In genomic region chr1:118488776-118489175, GRCh38 we compare ENCODE assay signal across 30 cellular contexts.
"Had no signal": no experiment of that assay in that cellular context is flagged by ENCODE, and none has a peak within 500 bp of the region (broad histone marks: within the 10 kb centered on the region; RNA-seq: fewer than 3 reads in every experiment).

No MANE protein-coding gene starts in this region.

- H3K36me3 Mint-ChIP-seq: activated naive CD4-positive, alpha-beta T cell treated with anti-CD3 and anti-CD28 coated beads, Interleukin-2, amount 10 ng/mL, durations not matched to agents 7 days and 5 days; activated naive CD4-positive, alpha-beta T cell treated with anti-CD3 and anti-CD28 coated beads, Interleukin-2, amount 50 U/mL, for 72 hours; activated naive CD8-positive, alpha-beta T cell treated with anti-CD3 and anti-CD28 coated beads, Interleukin-2, amount 10 ng/mL, durations not matched to agents 7 days and 5 days; brain; WTC11 had no signal

- ATAC-seq: activated naive CD4-positive, alpha-beta T cell treated with anti-CD3 and anti-CD28 coated beads, Interleukin-2, amount 50 U/mL, for 72 hours; activated T-cell treated with anti-CD3 and anti-CD28 coated beads, Interleukin-2, amount 50 U/mL, for 72 hours; esophagus mucosa; foreskin keratinocyte; gastrocnemius medialis; WTC11 had no signal

- H3K4me3 Mint-ChIP-seq: activated CD4-positive, alpha-beta memory T cell treated with anti-CD3 and anti-CD28 coated beads, Interleukin-2, amount 10 ng/mL, durations not matched to agents 7 days and 5 days; activated CD4-positive, alpha-beta T cell treated with anti-CD3 and anti-CD28 coated beads, Interleukin-2, amount 10 ng/mL, durations not matched to agents 7 days and 5 days; activated naive CD4-positive, alpha-beta T cell treated with anti-CD3 and anti-CD28 coated beads, Interleukin-2, amount 10 ng/mL, durations not matched to agents 7 days and 5 days; activated naive CD8-positive, alpha-beta T cell treated with anti-CD3 and anti-CD28 coated beads, Interleukin-2, amount 10 ng/mL, durations not matched to agents 7 days and 5 days; activated T-cell treated with anti-CD3 and anti-CD28 coated beads, Interleukin-2, amount 50 U/mL, for 24 hours; activated T-cell treated with anti-CD3 and anti-CD28 coated beads, Interleukin-2, amount 50 U/mL, for 72 hours; brain; central memory CD8-positive, alpha-beta T cell; dendritic cell treated with granulocyte-macrophage colony-stimulating factor and Interleukin-4, amounts not matched to agents 40 ng/mL and 50 ng/mL, for 4 days; endodermal cell; WTC11 had no signal

- H3K27ac ChIP-seq: ascending aorta, breast epithelium, cardiac muscle cell, coronary artery, dorsolateral prefrontal cortex, foreskin keratinocyte, gastrocnemius medialis had no signal

- H3K9me3 ChIP-seq: ascending aorta, breast epithelium, gastrocnemius medialis had no signal

- H3K27ac Mint-ChIP-seq: activated CD4-positive, alpha-beta memory T cell treated with anti-CD3 and anti-CD28 coated beads, Interleukin-2, amount 10 ng/mL, durations not matched to agents 7 days and 5 days; activated CD4-positive, alpha-beta T cell treated with anti-CD3 and anti-CD28 coated beads, Interleukin-2, amount 10 ng/mL, durations not matched to agents 7 days and 5 days; activated naive CD4-positive, alpha-beta T cell treated with anti-CD3 and anti-CD28 coated beads, Interleukin-2, amount 10 ng/mL, durations not matched to agents 7 days and 5 days; activated naive CD4-positive, alpha-beta T cell treated with anti-CD3 and anti-CD28 coated beads, Interleukin-2, amount 50 U/mL, for 72 hours; activated naive CD8-positive, alpha-beta T cell treated with anti-CD3 and anti-CD28 coated beads, Interleukin-2, amount 10 ng/mL, durations not matched to agents 7 days and 5 days; activated T-cell treated with anti-CD3 and anti-CD28 coated beads, Interleukin-2, amount 50 U/mL, for 24 hours; activated T-cell treated with anti-CD3 and anti-CD28 coated beads, Interleukin-2, amount 50 U/mL, for 72 hours; dendritic cell treated with granulocyte-macrophage colony-stimulating factor and Interleukin-4, amounts not matched to agents 40 ng/mL and 50 ng/mL, for 4 days; endodermal cell; WTC11 had no signal

- H3K27me3 ChIP-seq: ascending aorta, breast epithelium, foreskin keratinocyte, gastrocnemius medialis had no signal

- H3K9me3 Mint-ChIP-seq: activated CD4-positive, alpha-beta memory T cell treated with anti-CD3 and anti-CD28 coated beads, Interleukin-2, amount 10 ng/mL, durations not matched to agents 7 days and 5 days; brain; dendritic cell treated with granulocyte-macrophage colony-stimulating factor and Interleukin-4, amounts not matched to agents 40 ng/mL and 50 ng/mL, for 4 days; endodermal cell; WTC11 had no signal

- DNase-seq: activated CD4-positive, alpha-beta memory T cell treated with anti-CD3 and anti-CD28 coated beads, Interleukin-2, amount 10 ng/mL, durations not matched to agents 7 days and 5 days; activated CD4-positive, alpha-beta T cell treated with anti-CD3 and anti-CD28 coated beads for 1 hour; activated CD4-positive, alpha-beta T cell treated with anti-CD3 and anti-CD28 coated beads for 4 hours; activated CD4-positive, alpha-beta T cell treated with anti-CD3 and anti-CD28 coated beads, Interleukin-2, amount 10 ng/mL, durations not matched to agents 7 days and 5 days; activated CD4-positive, alpha-beta T cell treated with anti-CD3 and anti-CD28 coated beads, Interleukin-2, amount 50 U/mL, for 4 hours; activated CD8-positive, alpha-beta memory T cell treated with anti-CD3 and anti-CD28 coated beads, Interleukin-2, amount 50 U/mL, for 48 hours; activated gamma-delta T cell; activated naive CD4-positive, alpha-beta T cell; activated naive CD4-positive, alpha-beta T cell treated with anti-CD3 and anti-CD28 coated beads, Interleukin-2, amount 10 ng/mL, durations not matched to agents 7 days and 5 days; activated naive CD8-positive, alpha-beta T cell treated with anti-CD3 and anti-CD28 coated beads, Interleukin-2, amount 10 ng/mL, durations not matched to agents 7 days and 5 days; activated T-cell treated with anti-CD3 and anti-CD28 coated beads for 4 hours; activated T-cell treated with anti-CD3 and anti-CD28 coated beads, Interleukin-2, amount 50 U/mL, for 24 hours; activated T-cell treated with anti-CD3 and anti-CD28 coated beads, Interleukin-2, amount 50 U/mL, for 72 hours; dorsolateral prefrontal cortex; effector memory CD4-positive, alpha-beta T cell; endodermal cell; foreskin keratinocyte; gastrocnemius medialis; glutamatergic neuron; T-helper 2 cell had no signal

- H3K4me3 ChIP-seq: ascending aorta, breast epithelium, cardiac muscle cell, coronary artery, dorsolateral prefrontal cortex, gastrocnemius medialis had no signal

- H3K4me1 ChIP-seq: ascending aorta, breast epithelium, gastrocnemius medialis had no signal

- H3K4me1 Mint-ChIP-seq: activated CD4-positive, alpha-beta memory T cell treated with anti-CD3 and anti-CD28 coated beads, Interleukin-2, amount 10 ng/mL, durations not matched to agents 7 days and 5 days; activated CD4-positive, alpha-beta T cell treated with anti-CD3 and anti-CD28 coated beads, Interleukin-2, amount 10 ng/mL, durations not matched to agents 7 days and 5 days; activated naive CD4-positive, alpha-beta T cell treated with anti-CD3 and anti-CD28 coated beads, Interleukin-2, amount 10 ng/mL, durations not matched to agents 7 days and 5 days; activated naive CD8-positive, alpha-beta T cell treated with anti-CD3 and anti-CD28 coated beads, Interleukin-2, amount 10 ng/mL, durations not matched to agents 7 days and 5 days; central memory CD8-positive, alpha-beta T cell had no signal

- H3K27me3 Mint-ChIP-seq: activated CD4-positive, alpha-beta memory T cell treated with anti-CD3 and anti-CD28 coated beads, Interleukin-2, amount 10 ng/mL, durations not matched to agents 7 days and 5 days; activated CD4-positive, alpha-beta T cell treated with anti-CD3 and anti-CD28 coated beads, Interleukin-2, amount 10 ng/mL, durations not matched to agents 7 days and 5 days; activated naive CD4-positive, alpha-beta T cell treated with anti-CD3 and anti-CD28 coated beads, Interleukin-2, amount 10 ng/mL, durations not matched to agents 7 days and 5 days; activated naive CD8-positive, alpha-beta T cell treated with anti-CD3 and anti-CD28 coated beads, Interleukin-2, amount 10 ng/mL, durations not matched to agents 7 days and 5 days; activated T-cell treated with anti-CD3 and anti-CD28 coated beads, Interleukin-2, amount 50 U/mL, for 24 hours; central memory CD8-positive, alpha-beta T cell; dendritic cell treated with granulocyte-macrophage colony-stimulating factor and Interleukin-4, amounts not matched to agents 40 ng/mL and 50 ng/mL, for 4 days had no signal

- H3K36me3 ChIP-seq: ascending aorta, breast epithelium, cardiac muscle cell, gastrocnemius medialis had no signal
